8 cellular contexts compared by ENCODE assay signal in the genomic region with DNA sequence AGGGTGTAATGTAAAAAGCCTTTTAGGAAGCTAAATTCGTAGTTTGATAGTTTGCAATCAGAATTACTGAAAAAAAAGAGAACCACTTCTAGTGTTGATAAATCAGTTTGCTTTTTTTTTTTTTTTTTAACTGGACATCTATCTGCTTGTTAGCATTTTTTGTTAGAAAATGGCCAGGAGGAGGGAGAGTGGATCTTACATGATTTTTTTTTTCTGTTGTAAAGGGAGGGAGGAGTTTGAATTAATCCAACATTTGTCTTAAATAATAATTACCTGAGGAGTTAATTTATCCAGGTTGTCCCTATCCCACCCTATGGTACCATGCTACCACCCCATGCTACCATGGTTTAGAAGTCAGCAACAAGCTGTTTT. TPM values are rescaled to one million over a fixed set of nuclear protein-coding genes. Genes with fewer than 3 reads are reported as not detected.
A peak's percentile ranks its signal among the peaks of the same experiment; 100 is the strongest.
DNase-seq lines count a peak whose midpoint lies in the region; ATAC-seq, FAIRE-seq and TF ChIP-seq lines count a peak whose summit lies in the region.

No MANE protein-coding gene starts in this region.

- no peak for FAIRE-seq in bronchial epithelial cell (lab: Jason Lieb, UNC)

- no peak for ATAC-seq in heart right ventricle
- no peak for ATAC-seq in left cardiac atrium
- ATAC-seq in aorta (ENCODE audit: low FRiP score): no peak
- no peak for ATAC-seq in HG02642 (IDR thresholded peaks at IDR 0.05; ENCODE audit: poor library complexity, unreplicated experiment)
- no peak for ATAC-seq in GM21717 (IDR thresholded peaks at IDR 0.05; ENCODE audit: unreplicated experiment)
- no peak for ATAC-seq in activated CD4-positive, CD25-positive, alpha-beta regulatory T cell treated with anti-CD3 and anti-CD28 coated beads, Interleukin-2, amount 50 U/mL, for 24 hours

- intact Hi-C loops in heart right ventricle (cut with DNase I) (loop anchor here in 7 of 10 donors (5.0 to 10.0 kb wide), 4 partner anchors 80 to 160 kb away; a partner anchor contains a TSS), left cardiac atrium (cut with DNase I) (loop anchor here (5.0 kb wide), 2 partner anchors 80 to 140 kb away; a partner anchor contains a TSS), aorta (cut with DNase I) (loop anchor here (5.0 to 10.0 kb wide), 2 partner anchors 80 to 142 kb away; a partner anchor contains a TSS)

- DNase-seq in heart right ventricle: no peak
- no peak for DNase-seq in left cardiac atrium
- DNase-seq in bronchial epithelial cell (ENCODE audit: low read depth): peak; percentile 10
- DNase-seq in aorta: no peak

- H3K4me1 ChIP-seq in heart right ventricle (peaks cover 0 to 53% (median 40%) of the 10 kb centered on the region in 9 donors), mononuclear cell (ENCODE audit: insufficient read depth, low read length) (peaks cover 29% of the 10 kb centered on the region), aorta (ENCODE audit: control insufficient read depth in 1 of 2, insufficient read depth in 2 of 2, low read length in 2 of 2) (peaks cover 3 to 5% of the 10 kb centered on the region in 2 donors)

- H3K27me3 ChIP-seq in heart right ventricle: no peaks in the 10 kb centered on the region
- no peaks in the 10 kb centered on the region for H3K27me3 ChIP-seq in bronchial epithelial cell (ENCODE audit: control insufficient read depth, insufficient read depth, low read length)
- H3K27me3 ChIP-seq in mononuclear cell (ENCODE audit: insufficient read depth, low read length): no peaks in the 10 kb centered on the region
- H3K27me3 ChIP-seq in aorta (ENCODE audit: control insufficient read depth in 1 of 2, insufficient read depth in 2 of 2, low read length in 1 of 2): no peaks in the 10 kb centered on the region

- whole genome bisulfite sequencing in heart right ventricle, 2 donors: 5 to 7% methylated on average over 1 of the region's 1 CpG
- 1 to 3% methylated on average over 1 of the region's 1 CpG for WGBS in aorta, 2 donors

- H3K27ac ChIP-seq in heart right ventricle (peak overlapping the region in 9 of 10 donors; percentile 76 to 97 (median 96)), aorta (ENCODE audit: low read depth in 1 of 2, low read length in 2 of 2) (no peak overlapping the region)

- H3K36me3 ChIP-seq in heart right ventricle: no peaks in the 10 kb centered on the region
- H3K36me3 ChIP-seq in bronchial epithelial cell (ENCODE audit: control insufficient read depth, insufficient read depth, low read length): no peaks in the 10 kb centered on the region
- H3K36me3 ChIP-seq in aorta (ENCODE audit: control insufficient read depth in 1 of 2, insufficient read depth in 2 of 2, low read length in 1 of 2): no peaks in the 10 kb centered on the region

- H3K4me3 ChIP-seq in heart right ventricle (peak overlapping the region; percentile 73 to 99 (median 96)), bronchial epithelial cell (ENCODE audit: low read depth, low read length) (peak overlapping the region; percentile 100), mononuclear cell (ENCODE audit: low read length) (peak overlapping the region; percentile 92), aorta (ENCODE audit: low read length in 2 of 2) (peak overlapping the region; percentile 60 to 79)

- H3K9me3 ChIP-seq in heart right ventricle (no peaks in the 10 kb centered on the region), mononuclear cell (ENCODE audit: low read depth, low read length) (no peaks in the 10 kb centered on the region), aorta (ENCODE audit: control insufficient read depth, low read length) (no peaks in the 10 kb centered on the region)

- TF ChIP-seq CTCF in heart right ventricle (IDR thresholded peaks at IDR 0.05) (no peak), bronchial epithelial cell (IDR thresholded peaks at IDR 0.05; ENCODE audit: insufficient read depth, low read length, severe bottlenecking) (no peak)

RNA-seq across cellular contexts. Expression of a gene that starts 1.2 kb away (rescaled TPM):
- total RNA-seq in heart right ventricle (10 to 100 TPM; 16.9 to 26.2 (median 21.2) TPM), left cardiac atrium (10 to 100 TPM; 18.8 to 23.8 TPM), bronchial epithelial cell (28.9 and 29.5 TPM in 2 replicates), mononuclear cell (41.3 TPM), aorta (10 to 100 TPM; 22.2 to 23.1 TPM)
- polyA plus RNA-seq in heart right ventricle (10 to 100 TPM in 1 of 2 donors, 1 to 10 TPM in 1; 8.9 to 12.0 TPM), aorta (1 to 10 TPM; 7.8 to 9.2 TPM)

Comparison
In these comparisons a context has a peak if more than half of its experiments do, and no peak if none do; other contexts are left out.
1. H3K27ac ChIP-seq: peak in heart right ventricle (9 of 10); none in aorta (0 of 2).
2. Peak in every context shown above with its lines, with median percentiles within 50 percentile points of each other: H3K4me3 ChIP-seq.